21 cellular contexts compared by ENCODE assay signal in the genomic region with DNA sequence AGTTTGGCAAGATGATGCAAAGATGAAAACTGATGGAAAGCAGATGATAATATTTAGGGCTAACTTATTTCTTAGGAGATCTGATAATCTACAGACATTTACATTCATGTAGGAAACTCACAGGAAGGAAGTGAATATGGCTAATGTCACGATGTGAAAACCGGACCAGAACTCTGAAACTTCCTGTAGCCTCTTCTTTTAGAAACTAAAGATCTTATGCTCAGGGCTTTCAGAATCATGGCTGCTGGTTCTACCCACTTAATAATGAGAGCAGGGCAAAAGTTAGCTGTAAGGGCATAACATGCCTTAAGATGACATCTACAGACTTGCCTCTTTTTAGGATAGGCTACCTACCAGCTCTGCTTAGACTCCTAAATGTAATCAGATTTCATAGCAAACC. TPM values are rescaled to one million over a fixed set of nuclear protein-coding genes. Genes with fewer than 3 reads are reported as not detected.
DNase-seq lines count a peak whose midpoint lies in the region; ATAC-seq lines count a peak whose summit lies in the region.
"Had no signal": no experiment of that assay in that cellular context is flagged by ENCODE, and none has a peak within 500 bp of the region (broad histone marks: within the 10 kb centered on the region; RNA-seq: fewer than 3 reads in every experiment).

No MANE protein-coding gene starts in this region.

- H3K9me3 Mint-ChIP-seq in activated CD4-positive, alpha-beta T cell treated with anti-CD3 and anti-CD28 coated beads for 36 hours (ENCODE audit: low read depth): no peaks in the 10 kb centered on the region
- no peaks in the 10 kb centered on the region for H3K9me3 Mint-ChIP-seq in CD8-positive, alpha-beta memory T cell
- no peaks in the 10 kb centered on the region for H3K9me3 Mint-ChIP-seq in activated naive CD4-positive, alpha-beta T cell treated with anti-CD3 and anti-CD28 coated beads, Interleukin-2, amount 50 U/mL, for 72 hours
- H3K9me3 Mint-ChIP-seq in natural killer cell treated with Interleukin-12 subunit alpha and Interleukin-12 subunit beta and Interleukin-15 and Interleukin-18, amount 100 ng/mL, for 72 hours: no peaks in the 10 kb centered on the region
- H3K9me3 Mint-ChIP-seq: type B pancreatic cell had no signal

- H3K4me1 ChIP-seq in CD8-positive, alpha-beta memory T cell (ENCODE audit: insufficient read depth, low read length): no peaks in the 10 kb centered on the region

- no peak for ATAC-seq in activated CD4-positive, alpha-beta T cell treated with anti-CD3 and anti-CD28 coated beads for 36 hours
- ATAC-seq in activated naive CD4-positive, alpha-beta T cell treated with anti-CD3 and anti-CD28 coated beads, Interleukin-2, amount 50 U/mL, for 72 hours: no peak
- no peak for ATAC-seq in natural killer cell treated with Interleukin-12 subunit alpha and Interleukin-12 subunit beta and Interleukin-15 and Interleukin-18, amount 100 ng/mL, for 72 hours
- ATAC-seq in GM18867 (IDR thresholded peaks at IDR 0.05; ENCODE audit: unreplicated experiment): no peak

- peaks cover 69% of the 10 kb centered on the region for H3K36me3 ChIP-seq in CD8-positive, alpha-beta memory T cell (ENCODE audit: insufficient read depth, low read length)

- no peak overlapping the region for H3K27ac ChIP-seq in CD8-positive, alpha-beta memory T cell (ENCODE audit: low read depth, low read length)
- H3K27ac ChIP-seq: coronary artery, HL-60 had no signal

- peaks cover 75% of the 10 kb centered on the region for H3K36me3 Mint-ChIP-seq in activated CD4-positive, alpha-beta T cell treated with anti-CD3 and anti-CD28 coated beads for 36 hours (ENCODE audit: low read depth)
- H3K36me3 Mint-ChIP-seq in CD8-positive, alpha-beta memory T cell: peaks cover 12 to 96% (median 23%) of the 10 kb centered on the region in 3 donors
- H3K36me3 Mint-ChIP-seq in activated naive CD4-positive, alpha-beta T cell treated with anti-CD3 and anti-CD28 coated beads, Interleukin-2, amount 50 U/mL, for 72 hours: peaks cover 23 to 53% of the 10 kb centered on the region in 2 donors
- H3K36me3 Mint-ChIP-seq in natural killer cell treated with Interleukin-12 subunit alpha and Interleukin-12 subunit beta and Interleukin-15 and Interleukin-18, amount 100 ng/mL, for 72 hours: peaks cover 46% of the 10 kb centered on the region

- no peaks in the 10 kb centered on the region for H3K27me3 Mint-ChIP-seq in activated CD4-positive, alpha-beta T cell treated with anti-CD3 and anti-CD28 coated beads for 36 hours
- H3K27me3 Mint-ChIP-seq in CD8-positive, alpha-beta memory T cell: no peaks in the 10 kb centered on the region
- H3K27me3 Mint-ChIP-seq in natural killer cell treated with Interleukin-12 subunit alpha and Interleukin-12 subunit beta and Interleukin-15 and Interleukin-18, amount 100 ng/mL, for 72 hours: no peaks in the 10 kb centered on the region
- H3K27me3 Mint-ChIP-seq: B cell, type B pancreatic cell had no signal

- H3K27me3 ChIP-seq in CD8-positive, alpha-beta memory T cell (ENCODE audit: insufficient read depth, low read length, poor library complexity, severe bottlenecking): no peaks in the 10 kb centered on the region

- no peak overlapping the region for H3K4me3 Mint-ChIP-seq in activated CD4-positive, alpha-beta T cell treated with anti-CD3 and anti-CD28 coated beads for 36 hours
- H3K4me3 Mint-ChIP-seq in CD8-positive, alpha-beta memory T cell: no peak overlapping the region
- H3K4me3 Mint-ChIP-seq in natural killer cell treated with Interleukin-12 subunit alpha and Interleukin-12 subunit beta and Interleukin-15 and Interleukin-18, amount 100 ng/mL, for 72 hours: no peak overlapping the region
- H3K4me3 Mint-ChIP-seq: B cell, type B pancreatic cell had no signal

- intact Hi-C loops in activated CD4-positive, alpha-beta T cell treated with anti-CD3 and anti-CD28 coated beads for 36 hours (cut with DNase I, micrococcal nuclease): no loop called here

- H3K27ac Mint-ChIP-seq in activated CD4-positive, alpha-beta T cell treated with anti-CD3 and anti-CD28 coated beads for 36 hours: peak overlapping the region; percentile 69
- H3K27ac Mint-ChIP-seq in CD8-positive, alpha-beta memory T cell: peak overlapping the region in 7 of 8 donors; percentile 26 to 90 (median 64)
- peak overlapping the region; percentile 63 to 87 for H3K27ac Mint-ChIP-seq in activated naive CD4-positive, alpha-beta T cell treated with anti-CD3 and anti-CD28 coated beads, Interleukin-2, amount 50 U/mL, for 72 hours
- peak overlapping the region; percentile 66 to 76 for H3K27ac Mint-ChIP-seq in natural killer cell treated with Interleukin-12 subunit alpha and Interleukin-12 subunit beta and Interleukin-15 and Interleukin-18, amount 100 ng/mL, for 72 hours
- H3K27ac Mint-ChIP-seq: B cell, type B pancreatic cell had no signal

- no peaks in the 10 kb centered on the region for H3K9me3 ChIP-seq in CD8-positive, alpha-beta memory T cell (ENCODE audit: low read length)

- no peak overlapping the region for H3K4me3 ChIP-seq in CD8-positive, alpha-beta memory T cell (ENCODE audit: low read length)
- H3K4me3 ChIP-seq: coronary artery had no signal

- POLR2A ChIA-PET in activated CD4-positive, alpha-beta T cell treated with anti-CD3 and anti-CD28 coated beads for 36 hours (lab: Charles Lee): no interaction called here
- POLR2A ChIA-PET in CD8-positive, alpha-beta memory T cell (lab: Charles Lee): no interaction called here

- CTCF ChIA-PET in activated CD4-positive, alpha-beta T cell treated with anti-CD3 and anti-CD28 coated beads for 36 hours (lab: Charles Lee): interaction anchor here (1.2 kb wide), 1 partner anchor 21 kb away, joined by 4 read pairs; no protein-coding TSS in a partner anchor
- CTCF ChIA-PET in CD8-positive, alpha-beta memory T cell (lab: Charles Lee): interaction anchor here (1.2 kb wide), 1 partner anchor 21 kb away, joined by 4 read pairs; no protein-coding TSS in a partner anchor

- peaks cover 22% of the 10 kb centered on the region for H3K4me1 Mint-ChIP-seq in activated CD4-positive, alpha-beta T cell treated with anti-CD3 and anti-CD28 coated beads for 36 hours
- peaks cover 19 to 30% (median 25%) of the 10 kb centered on the region in 3 donors for H3K4me1 Mint-ChIP-seq in CD8-positive, alpha-beta memory T cell
- H3K4me1 Mint-ChIP-seq in natural killer cell treated with Interleukin-12 subunit alpha and Interleukin-12 subunit beta and Interleukin-15 and Interleukin-18, amount 100 ng/mL, for 72 hours (ENCODE audit: low read depth in 2 of 2): peaks cover 9 to 34% of the 10 kb centered on the region in 2 donors

- no peak for DNase-seq in activated CD4-positive, alpha-beta T cell treated with anti-CD3 and anti-CD28 coated beads for 36 hours
- DNase-seq in activated CD4-positive, alpha-beta T cell treated with anti-CD3 and anti-CD28 coated beads for 48 hours: no peak
- DNase-seq in CD8-positive, alpha-beta memory T cell: no peak
- no peak for DNase-seq in activated naive CD4-positive, alpha-beta T cell treated with anti-CD3 and anti-CD28 coated beads, Interleukin-2, amount 50 U/mL, for 72 hours (ENCODE audit: low spot score in 2 of 2)
- DNase-seq in natural killer cell treated with Interleukin-12 subunit alpha and Interleukin-12 subunit beta and Interleukin-15 and Interleukin-18, amount 100 ng/mL, for 72 hours (ENCODE audit: low spot score): no peak
- no peak for DNase-seq in iPS-NIHi7 (ENCODE audit: extremely low spot score)
- DNase-seq in stimulated activated CD4-positive, alpha-beta T cell treated with anti-CD3 and anti-CD28 coated beads, Interleukin-4, amount 100 ng/mL, for 1 hour: no peak
- DNase-seq: activated CD4-positive, CD25-positive, alpha-beta regulatory T cell treated with anti-CD3 and anti-CD28 coated beads, Interleukin-2, amount 50 U/mL, for 72 hours; EL; kidney glomerular epithelial cell; NCI-H1105; NCI-H2029; NCI-H345; NCI-H774; occipital lobe; stimulated activated CD4-positive, alpha-beta T cell treated with anti-CD3 and anti-CD28 coated beads, Interleukin-4, amount 100 ng/mL, for 24 hours had no signal

RNA-seq across cellular contexts. Expression of gene CPSF7, which starts 15.2 kb away (rescaled TPM):
- 100 to 1,000 TPM; 108 to 179 TPM for total RNA-seq in activated CD4-positive, alpha-beta T cell treated with anti-CD3 and anti-CD28 coated beads for 36 hours
- 100 to 1,000 TPM; 128 to 140 TPM for total RNA-seq in CD8-positive, alpha-beta memory T cell
- polyA plus RNA-seq in CD8-positive, alpha-beta memory T cell: 32.9 TPM
- 100 to 1,000 TPM; 110 to 128 TPM for total RNA-seq in activated naive CD4-positive, alpha-beta T cell treated with anti-CD3 and anti-CD28 coated beads, Interleukin-2, amount 50 U/mL, for 72 hours
- 100 to 1,000 TPM; 101 to 132 TPM for total RNA-seq in natural killer cell treated with Interleukin-12 subunit alpha and Interleukin-12 subunit beta and Interleukin-15 and Interleukin-18, amount 100 ng/mL, for 72 hours

RNA-seq across cellular contexts. Expression of gene SDHAF2, which starts 15.4 kb away (rescaled TPM):
- total RNA-seq in activated CD4-positive, alpha-beta T cell treated with anti-CD3 and anti-CD28 coated beads for 36 hours: 10 to 100 TPM; 23.6 to 33.6 TPM
- total RNA-seq in CD8-positive, alpha-beta memory T cell: 10 to 100 TPM; 48.8 to 49.2 TPM
- 101 TPM for polyA plus RNA-seq in CD8-positive, alpha-beta memory T cell
- total RNA-seq in activated naive CD4-positive, alpha-beta T cell treated with anti-CD3 and anti-CD28 coated beads, Interleukin-2, amount 50 U/mL, for 72 hours: 10 to 100 TPM; 32.0 to 34.3 TPM
- total RNA-seq in natural killer cell treated with Interleukin-12 subunit alpha and Interleukin-12 subunit beta and Interleukin-15 and Interleukin-18, amount 100 ng/mL, for 72 hours: 10 to 100 TPM; 63.3 to 69.0 TPM

RNA-seq across cellular contexts. Expression of gene TMEM216, which starts 22.2 kb away (rescaled TPM):
- 1 to 10 TPM; 8.3 to 8.8 TPM for total RNA-seq in activated CD4-positive, alpha-beta T cell treated with anti-CD3 and anti-CD28 coated beads for 36 hours
- 10 to 100 TPM; 16.8 to 17.5 TPM for total RNA-seq in CD8-positive, alpha-beta memory T cell
- polyA plus RNA-seq in CD8-positive, alpha-beta memory T cell: 53.2 TPM
- 10 to 100 TPM in 1 of 2 donors, 1 to 10 TPM in 1; 8.7 to 14.1 TPM for total RNA-seq in activated naive CD4-positive, alpha-beta T cell treated with anti-CD3 and anti-CD28 coated beads, Interleukin-2, amount 50 U/mL, for 72 hours
- 10 to 100 TPM; 17.7 to 18.2 TPM for total RNA-seq in natural killer cell treated with Interleukin-12 subunit alpha and Interleukin-12 subunit beta and Interleukin-15 and Interleukin-18, amount 100 ng/mL, for 72 hours

RNA-seq across cellular contexts. Expression of gene TMEM138, which starts 52.4 kb away (rescaled TPM):
- 10 to 100 TPM; 38.6 to 56.5 TPM for total RNA-seq in activated CD4-positive, alpha-beta T cell treated with anti-CD3 and anti-CD28 coated beads for 36 hours
- 10 to 100 TPM; 74.4 to 75.1 TPM for total RNA-seq in CD8-positive, alpha-beta memory T cell
- polyA plus RNA-seq in CD8-positive, alpha-beta memory T cell: 54.3 TPM
- 10 to 100 TPM; 32.4 to 44.2 TPM for total RNA-seq in activated naive CD4-positive, alpha-beta T cell treated with anti-CD3 and anti-CD28 coated beads, Interleukin-2, amount 50 U/mL, for 72 hours
- 100 to 1,000 TPM in 1 of 2 donors, 10 to 100 TPM in 1; 56.1 to 107 TPM for total RNA-seq in natural killer cell treated with Interleukin-12 subunit alpha and Interleukin-12 subunit beta and Interleukin-15 and Interleukin-18, amount 100 ng/mL, for 72 hours

RNA-seq across cellular contexts. Expression of gene CYB561A3, which starts 52.9 kb away (rescaled TPM):
- 10 to 100 TPM; 31.8 to 34.4 TPM for total RNA-seq in activated CD4-positive, alpha-beta T cell treated with anti-CD3 and anti-CD28 coated beads for 36 hours
- total RNA-seq in CD8-positive, alpha-beta memory T cell: 10 to 100 TPM; 53.0 to 53.7 TPM
- 62.1 TPM for polyA plus RNA-seq in CD8-positive, alpha-beta memory T cell
- total RNA-seq in activated naive CD4-positive, alpha-beta T cell treated with anti-CD3 and anti-CD28 coated beads, Interleukin-2, amount 50 U/mL, for 72 hours: 10 to 100 TPM; 38.3 to 68.7 TPM
- 100 to 1,000 TPM in 1 of 2 donors, 10 to 100 TPM in 1; 33.0 to 112 TPM for total RNA-seq in natural killer cell treated with Interleukin-12 subunit alpha and Interleukin-12 subunit beta and Interleukin-15 and Interleukin-18, amount 100 ng/mL, for 72 hours
